Comparison of ENCODE assay signal across 23 cellular contexts in genomic region chr7:121515181-121515580, GRCh38.
"Had no signal": no experiment of that assay in that cellular context is flagged by ENCODE, and none has a peak within 500 bp of the region (broad histone marks: within the 10 kb centered on the region; RNA-seq: fewer than 3 reads in every experiment).

No MANE protein-coding gene starts in this region.

- H3K9me3 ChIP-seq: gastrocnemius medialis, ovary had no signal

- H3K36me3 ChIP-seq: gastrocnemius medialis, heart right ventricle, lower lobe of right lung, ovary, tibial artery had no signal

- FAIRE-seq: endothelial cell of umbilical vein, TTC549 had no signal

- ATAC-seq: activated CD8-positive, alpha-beta T cell treated with anti-CD3 and anti-CD28 coated beads, Interleukin-2, amount 10 ng/mL, durations not matched to agents 7 days and 5 days; gastrocnemius medialis; heart right ventricle; left colon; lower lobe of right lung; stimulated activated naive B cell treated with anti-CD40 and anti-IgM and Interleukin-4, amounts not matched to agents 10 μg/mL and 1 μg/mL and 100 μg/mL, for 72 hours; WTC11 had no signal

- H3K4me3 Mint-ChIP-seq: activated CD8-positive, alpha-beta T cell treated with anti-CD3 and anti-CD28 coated beads, Interleukin-2, amount 10 ng/mL, durations not matched to agents 7 days and 5 days; activated naive CD8-positive, alpha-beta T cell; brain; neural crest cell; stimulated activated naive B cell treated with anti-CD40 and anti-IgM and Interleukin-4, amounts not matched to agents 10 μg/mL and 1 μg/mL and 100 μg/mL, for 72 hours; WTC11 had no signal

- H3K27me3 Mint-ChIP-seq: brain had no signal

- H3K4me3 ChIP-seq: gastrocnemius medialis, heart right ventricle, lower lobe of right lung, ovary, tibial artery had no signal

- H3K27me3 ChIP-seq: gastrocnemius medialis, heart right ventricle, ovary, tibial artery had no signal

- H3K4me1 ChIP-seq: gastrocnemius medialis, heart right ventricle, lower lobe of right lung, tibial artery had no signal

- H3K27ac Mint-ChIP-seq: activated CD8-positive, alpha-beta T cell treated with anti-CD3 and anti-CD28 coated beads, Interleukin-2, amount 10 ng/mL, durations not matched to agents 7 days and 5 days; activated naive CD8-positive, alpha-beta T cell; brain; stimulated activated naive B cell treated with anti-CD40 and anti-IgM and Interleukin-4, amounts not matched to agents 10 μg/mL and 1 μg/mL and 100 μg/mL, for 72 hours; WTC11 had no signal

- H3K27ac ChIP-seq: gastrocnemius medialis, heart right ventricle, lower lobe of right lung, ovary, tibial artery had no signal

- DNase-seq: activated CD4-positive, alpha-beta T cell treated with anti-CD3 and anti-CD28 coated beads for 4 hours; activated CD8-positive, alpha-beta memory T cell treated with anti-CD3 and anti-CD28 coated beads, Interleukin-2, amount 50 U/mL, for 4 hours; activated CD8-positive, alpha-beta T cell treated with anti-CD3 and anti-CD28 coated beads, Interleukin-2, amount 10 ng/mL, durations not matched to agents 7 days and 5 days; activated effector memory CD4-positive, alpha-beta T cell treated with anti-CD3 and anti-CD28 coated beads, Interleukin-2, amount 50 U/mL, for 16 hours; activated T-cell treated with anti-CD3 and anti-CD28 coated beads, Interleukin-2, amount 50 U/mL, for 48 hours; amygdala; cortex of kidney; effector CD4-positive, alpha-beta T cell; gastrocnemius medialis; heart right ventricle; left colon; lower lobe of right lung; midbrain; ovary; stimulated activated naive B cell treated with anti-CD40 and anti-IgM and Interleukin-4, amounts not matched to agents 10 μg/mL and 1 μg/mL and 100 μg/mL, for 72 hours; T-helper 2 cell; tibial artery had no signal
